Comparison of ENCODE assay signal across 8 cellular contexts in genomic region chr17:73591278-73592078, GRCh38. TPM values are rescaled to one million over a fixed set of nuclear protein-coding genes. Genes with fewer than 3 reads are reported as not detected.
DNase-seq lines count a peak whose midpoint lies in the region; ATAC-seq and TF ChIP-seq lines count a peak whose summit lies in the region.

No MANE protein-coding gene starts in this region.

- no peaks in the 10 kb centered on the region for H3K9me3 Mint-ChIP-seq in GM23338

- H4K8ac ChIP-seq in mesendoderm (ENCODE audit: low read depth, low read length), result no peak overlapping the region

- no peak overlapping the region for H2AK5ac ChIP-seq in mesendoderm (ENCODE audit: low read length)

- peak; percentile 77 for ATAC-seq in GM19351 (IDR thresholded peaks at IDR 0.05; ENCODE audit: unreplicated experiment)
- ATAC-seq in HG03108 (IDR thresholded peaks at IDR 0.05; ENCODE audit: unreplicated experiment), result peak; percentile 82
- ATAC-seq in GM23338, result no peak

- no peaks in the 10 kb centered on the region for H3K36me3 ChIP-seq in mesendoderm (ENCODE audit: control insufficient read depth, insufficient read depth, low read length)
- H3K36me3 ChIP-seq in GM23338 (ENCODE audit: insufficient read depth), result no peaks in the 10 kb centered on the region

- no peak overlapping the region for H2BK5ac ChIP-seq in mesendoderm (ENCODE audit: low read length)

- H3K79me1 ChIP-seq in mesendoderm (ENCODE audit: low read length), result peaks cover 2% of the 10 kb centered on the region

- H2BK15ac ChIP-seq in mesendoderm (replicated peaks; ENCODE audit: low read depth), result no peak overlapping the region

- WGBS in mesendoderm (ENCODE audit: extremely low coverage, insufficient coverage, low lambda C conversion rate), result no CpG with 5 or more reads among the region's 19 CpGs

- H3K27ac ChIP-seq in mesendoderm (ENCODE audit: low read depth, low read length), result no peak overlapping the region
- no peak overlapping the region for H3K27ac ChIP-seq in GM23338 (ENCODE audit: low read depth)

- no peak overlapping the region for H2AFZ ChIP-seq in GM23338

- peaks cover 9% of the 10 kb centered on the region for H3K4me1 ChIP-seq in mesendoderm (ENCODE audit: control insufficient read depth, low read depth, low read length)
- peaks cover 13% of the 10 kb centered on the region; the same call in 1 of the 2 replicates for H3K4me1 ChIP-seq in GM23338 (ENCODE audit: insufficient read depth)

- no peaks in the 10 kb centered on the region for H3F3A ChIP-seq in GM23338 (replicated peaks; ENCODE audit: low read depth)

- no peak overlapping the region for H3K18ac ChIP-seq in mesendoderm (ENCODE audit: low read length)

- no peaks in the 10 kb centered on the region for H3K79me2 ChIP-seq in mesendoderm (ENCODE audit: control insufficient read depth, insufficient read depth, low read length)
- H3K79me2 ChIP-seq in GM23338 (replicated peaks; ENCODE audit: insufficient read depth), result no peaks in the 10 kb centered on the region

- no peak overlapping the region for H3K23ac ChIP-seq in mesendoderm (ENCODE audit: low read length)

- H3K27me3 ChIP-seq in mesendoderm (ENCODE audit: insufficient read depth, low read length, poor library complexity) (no peaks in the 10 kb centered on the region), GM23338 (ENCODE audit: insufficient read depth) (no peaks in the 10 kb centered on the region)

- no peak overlapping the region for H3K9ac ChIP-seq in mesendoderm (ENCODE audit: low read length)

- DNase-seq in activated CD4-positive, alpha-beta T cell treated with anti-CD3 and anti-CD28 coated beads for 48 hours, result peak; percentile 19
- peak; percentile 6 for DNase-seq in stimulated activated CD4-positive, alpha-beta T cell treated with anti-CD3 and anti-CD28 coated beads, Interleukin-1b, Interleukin-23, amount 100 ng/mL, for 48 hours
- DNase-seq in GM03348 (ENCODE audit: low spot score) (no peak), mesendoderm (no peak), D341Med (ENCODE audit: low spot score) (no peak), GM23338 (ENCODE audit: low spot score) (no peak)

- H3K27ac Mint-ChIP-seq in GM23338, result no peak overlapping the region

- no peaks in the 10 kb centered on the region for H3K36me3 Mint-ChIP-seq in GM23338 (ENCODE audit: low read depth)

- no peak for TF ChIP-seq CTCF in GM23338 (conservative IDR thresholded peaks at IDR 0.05; ENCODE audit: low read depth in 2 of 2)

- peaks cover 3% of the 10 kb centered on the region for H3K27me3 Mint-ChIP-seq in GM23338 (ENCODE audit: insufficient read depth, low read depth, poor library complexity)

- H2BK120ac ChIP-seq in mesendoderm (ENCODE audit: low read depth, low read length), result no peak overlapping the region

- no peaks in the 10 kb centered on the region for H3K9me2 ChIP-seq in GM23338 (ENCODE audit: insufficient read depth)

- no peak overlapping the region for H3K4ac ChIP-seq in mesendoderm (ENCODE audit: low read depth, low read length)

- H4K5ac ChIP-seq in mesendoderm (ENCODE audit: low read length), result no peak overlapping the region

- peaks cover 34% of the 10 kb centered on the region for H3K4me1 Mint-ChIP-seq in GM23338

- H3K4me3 ChIP-seq in mesendoderm (ENCODE audit: low read length) (no peak overlapping the region), GM23338 (no peak overlapping the region)

- H3K56ac ChIP-seq in mesendoderm (ENCODE audit: low read length), result no peak overlapping the region

- no peaks in the 10 kb centered on the region for H4K20me1 ChIP-seq in GM23338 (replicated peaks; ENCODE audit: insufficient read depth)

- no peak overlapping the region for H3K4me3 Mint-ChIP-seq in GM23338

- no peak overlapping the region for H3K4me2 ChIP-seq in mesendoderm (ENCODE audit: low read length)
- H3K4me2 ChIP-seq in GM23338, result no peak overlapping the region

TF ChIP-seq in GM23338, 12 proteins besides CTCF, POLR2A, EP300 and RAD21 (continues in another document):
- no peak for TF ChIP-seq EZH2 (IDR thresholded peaks at IDR 0.05; ENCODE audit: low read depth, unreplicated experiment)
- TF ChIP-seq ZNF462 (CRISPR knock-in tag; IDR thresholded peaks at IDR 0.05), result no peak
- TF ChIP-seq STAT1 (IDR thresholded peaks at IDR 0.05; ENCODE audit: unreplicated experiment), result no peak
- no peak for TF ChIP-seq ZNF114 (CRISPR knock-in tag; IDR thresholded peaks at IDR 0.05)
- no peak for TF ChIP-seq NANOG (IDR thresholded peaks at IDR 0.05; ENCODE audit: borderline replicate concordance)
- no peak for TF ChIP-seq JUNB (IDR thresholded peaks at IDR 0.05; ENCODE audit: unreplicated experiment)
- no peak for TF ChIP-seq EZH2phosphoT487 (IDR thresholded peaks at IDR 0.05; ENCODE audit: unreplicated experiment)

RNA-seq across cellular contexts. Expression of gene SDK2, which starts 52.8 kb away (rescaled TPM):
- 1.1 TPM for polyA plus RNA-seq in mesendoderm (2013, experiment 1 of 2)
- 1.3 TPM for polyA plus RNA-seq in mesendoderm (2013, experiment 2 of 2)
- total RNA-seq in GM23338 (2014; rRNA removed; shearing (Covaris generic)), result 3.7 and 5.1 TPM in 2 replicates
- 0.74 and 0.99 TPM in 2 replicates for polyA plus RNA-seq in GM23338 (2016; fragmentation: Nextera tagmentation; extraction: Ambion mirVana)

Comparison
In these comparisons a context has a peak if more than half of its experiments do, and no peak if none do; other contexts are left out.
1. DNase-seq: peak in activated CD4-positive, alpha-beta T cell treated with anti-CD3 and anti-CD28 coated beads for 48 hours (single experiment) and stimulated activated CD4-positive, alpha-beta T cell treated with anti-CD3 and anti-CD28 coated beads, Interleukin-1b, Interleukin-23, amount 100 ng/mL, for 48 hours (single experiment); none in GM03348 (single experiment), mesendoderm (single experiment), D341Med (single experiment) and GM23338 (single experiment).